8 cellular contexts compared by ENCODE assay signal in the genomic region with DNA sequence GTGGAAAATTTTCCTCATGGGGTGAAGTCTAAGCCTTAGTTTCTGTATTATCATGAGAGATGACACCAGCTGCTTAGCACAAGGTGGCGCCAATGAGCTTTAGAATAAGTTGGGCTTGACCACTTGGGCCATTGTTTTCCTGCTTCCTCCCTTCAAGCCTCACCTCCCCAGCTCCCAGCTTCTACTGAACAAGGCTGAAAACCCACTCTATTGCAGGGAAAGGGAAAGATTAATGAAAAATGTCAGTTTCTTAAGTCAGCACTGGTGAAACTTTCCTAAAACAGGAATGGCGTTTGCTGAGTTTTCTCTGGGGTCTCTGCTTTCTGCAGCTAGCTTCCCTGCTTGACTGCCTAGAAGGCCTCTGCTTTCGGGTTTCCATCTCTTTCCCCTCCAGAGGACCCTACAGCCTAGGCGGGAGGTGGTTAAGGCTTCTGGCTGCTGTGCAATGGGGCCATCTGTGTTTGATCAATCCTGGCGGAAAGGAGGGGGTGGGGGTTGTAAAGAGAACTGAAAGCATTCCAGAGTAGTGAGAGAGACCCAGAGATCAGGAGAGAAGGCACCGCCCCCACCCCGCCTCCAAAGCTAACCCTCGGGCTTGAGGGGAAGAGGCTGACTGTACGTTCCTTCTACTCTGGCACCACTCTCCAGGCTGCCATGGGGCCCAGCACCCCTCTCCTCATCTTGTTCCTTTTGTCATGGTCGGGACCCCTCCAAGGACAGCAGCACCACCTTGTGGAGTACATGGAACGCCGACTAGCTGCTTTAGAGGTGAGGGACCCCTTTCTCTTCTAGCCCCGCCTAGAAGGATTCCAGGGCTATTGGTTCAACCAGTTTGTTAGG. TPM values are rescaled to one million over a fixed set of nuclear protein-coding genes. Genes with fewer than 3 reads are reported as not detected.
A peak's percentile ranks its signal among the peaks of the same experiment; 100 is the strongest.
DNase-seq lines count a peak whose midpoint lies in the region; ATAC-seq, FAIRE-seq and TF ChIP-seq lines count a peak whose summit lies in the region.

A gene with protein sequence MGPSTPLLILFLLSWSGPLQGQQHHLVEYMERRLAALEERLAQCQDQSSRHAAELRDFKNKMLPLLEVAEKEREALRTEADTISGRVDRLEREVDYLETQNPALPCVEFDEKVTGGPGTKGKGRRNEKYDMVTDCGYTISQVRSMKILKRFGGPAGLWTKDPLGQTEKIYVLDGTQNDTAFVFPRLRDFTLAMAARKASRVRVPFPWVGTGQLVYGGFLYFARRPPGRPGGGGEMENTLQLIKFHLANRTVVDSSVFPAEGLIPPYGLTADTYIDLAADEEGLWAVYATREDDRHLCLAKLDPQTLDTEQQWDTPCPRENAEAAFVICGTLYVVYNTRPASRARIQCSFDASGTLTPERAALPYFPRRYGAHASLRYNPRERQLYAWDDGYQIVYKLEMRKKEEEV (plus strand): TSS at position 612 of the 840 bp plus-strand sequence. CDS start 43 bp downstream, at position 655.

- no peak within 1 kb of the TSS for H3K4me3 Mint-ChIP-seq in CD4-positive, alpha-beta T cell
- H3K4me3 Mint-ChIP-seq in activated CD4-positive, alpha-beta T cell treated with anti-CD3 and anti-CD28 coated beads for 36 hours: no peak within 1 kb of the TSS

- H2AK5ac ChIP-seq in H1 (ENCODE audit: low read depth, low read length): peak within 1 kb of the TSS; percentile 94; the same call in 1 of the 2 replicates

- H3K4me1 ChIP-seq in H1 (replicated peaks in 1 of 4; ENCODE audit: control insufficient read depth in 3 of 4, insufficient read depth in 4 of 4, low read length in 3 of 4) (peaks cover 14 to 51% (median 27%) of the 10 kb centered on the region in 4 experiments), lung (ENCODE audit: control insufficient read depth in 2 of 2, insufficient read depth in 2 of 2, low read length in 2 of 2) (peaks cover 0 to 18% of the 10 kb centered on the region in 2 donors)

- TF ChIP-seq POLR2A in H1 (IDR thresholded peaks at IDR 0.05; ENCODE audit: control extremely low read depth in 1 of 2, low read depth in 2 of 2, low read length in 2 of 2): peak in 1 of 2 experiments; percentile 50; a peak in 1 of 3 replicates

- peaks cover 2% of the 10 kb centered on the region; the same call in 1 of the 2 replicates for H3K23me2 ChIP-seq in H1 (ENCODE audit: low read depth, low read length)

- FAIRE-seq in H1 (lab: Jason Lieb, UNC): peak; percentile 55

- TF ChIP-seq CTCF in CD4-positive, alpha-beta T cell (IDR thresholded peaks at IDR 0.05): peak; percentile 51
- peak; percentile 74 to 82 (median 81) for TF ChIP-seq CTCF in H1 (IDR thresholded peaks at IDR 0.05; ENCODE audit: control extremely low read depth in 1 of 3, insufficient read depth in 1 of 3, low read depth in 1 of 3, low read length in 3 of 3)
- TF ChIP-seq CTCF in lung (IDR thresholded peaks at IDR 0.05; ENCODE audit: control extremely low read depth, extremely low read depth): peak; percentile 83

- no peak within 1 kb of the TSS for H3K27ac ChIP-seq in CD4-positive, alpha-beta T cell (ENCODE audit: low read depth, low read length)
- H3K27ac ChIP-seq in H1 (ENCODE audit: low read depth, low read length) (peak within 1 kb of the TSS; percentile 86), lung (ENCODE audit: low read depth in 1 of 2, low read length in 1 of 2) (peak within 1 kb of the TSS in 1 of 2 donors; percentile 59)

- H3K18ac ChIP-seq in H1 (ENCODE audit: extremely low read depth, low read length): peak within 1 kb of the TSS; percentile 92

- H3K9me3 Mint-ChIP-seq in CD4-positive, alpha-beta T cell: no peaks in the 10 kb centered on the region
- H3K9me3 Mint-ChIP-seq in activated CD4-positive, alpha-beta T cell treated with anti-CD3 and anti-CD28 coated beads for 36 hours (ENCODE audit: low read depth): no peaks in the 10 kb centered on the region

- peaks cover 0 to 15% of the 10 kb centered on the region in 2 experiments; a peak in 2 of 4 replicates for H3K79me2 ChIP-seq in H1 (ENCODE audit: control insufficient read depth in 1 of 2, insufficient read depth in 2 of 2, low read length in 2 of 2)

- CTCF ChIA-PET in CD4-positive, alpha-beta T cell (lab: Charles Lee): interaction anchor here (0.7 to 1.7 kb wide), 3 partner anchors 11 to 32 kb away, joined by 3 to 5 read pairs (median 5); no protein-coding TSS in a partner anchor
- CTCF ChIA-PET in activated CD4-positive, alpha-beta T cell treated with anti-CD3 and anti-CD28 coated beads for 36 hours (lab: Charles Lee): interaction anchor here (0.6 to 2.0 kb wide), 20 partner anchors 9 to 580 kb away, joined by 3 to 22 read pairs (median 4); partner anchors contain the start of gene AP4B1
- CTCF ChIA-PET in H1 (lab: Charles Lee; ENCODE audit: partially characterized antibody): interaction anchor here (0.6 to 4.0 kb wide), 59 partner anchors 8 to 1456 kb away, joined by 3 to 29 read pairs (median 4); partner anchors contain the start of gene SYT6

- no peaks in the 10 kb centered on the region for H3K9me3 ChIP-seq in CD4-positive, alpha-beta T cell (ENCODE audit: control insufficient read depth, low read length)
- H3K9me3 ChIP-seq in H1 (ENCODE audit: insufficient read depth in 2 of 2, low read depth in 1 of 2, low read length in 1 of 2) (no peaks in the 10 kb centered on the region), lung (ENCODE audit: control insufficient read depth in 2 of 2, insufficient read depth in 1 of 2, low read length in 1 of 2) (no peaks in the 10 kb centered on the region)

- intact Hi-C loops in CD4-positive, alpha-beta T cell (cut with DNase I, micrococcal nuclease): loop anchor here (1.0 to 5.0 kb wide), 6 partner anchors 142 to 692 kb away; partner anchors contain the start of gene DENND2C (in 1 of the 2)
- intact Hi-C loops in activated CD4-positive, alpha-beta T cell treated with anti-CD3 and anti-CD28 coated beads for 36 hours (cut with DNase I, micrococcal nuclease): loop anchor here (1.0 to 10.0 kb wide), 8 partner anchors 47 to 1086 kb away; partner anchors contain the start of genes HIPK1 (in 1 of the 2) and SYT6 (in 1 of the 2)

- peak within 1 kb of the TSS; percentile 12 for H3K56ac ChIP-seq in H1 (replicated peaks; ENCODE audit: insufficient read length, low read depth, low read length)

- H2BK15ac ChIP-seq in H1 (ENCODE audit: low read length): no peak within 1 kb of the TSS

- H3K79me1 ChIP-seq in H1 (ENCODE audit: low read depth, low read length): peaks cover 6% of the 10 kb centered on the region; the same call in 1 of the 2 replicates

- H3K23ac ChIP-seq in H1 (ENCODE audit: insufficient read length): no peak within 1 kb of the TSS

- POLR2A ChIA-PET in CD4-positive, alpha-beta T cell (lab: Charles Lee): interaction anchor here (1.3 to 1.5 kb wide), 2 partner anchors 49 to 75 kb away, joined by 3 to 6 read pairs; no protein-coding TSS in a partner anchor
- POLR2A ChIA-PET in activated CD4-positive, alpha-beta T cell treated with anti-CD3 and anti-CD28 coated beads for 36 hours (lab: Charles Lee): interaction anchor here (1.0 kb wide), 1 partner anchor 304 kb away, joined by 3 read pairs; no protein-coding TSS in a partner anchor
- POLR2A ChIA-PET in H1 (lab: Charles Lee; ENCODE audit: partially characterized antibody): interaction anchor here (0.6 to 1.7 kb wide), 8 partner anchors 9 to 367 kb away, joined by 3 to 5 read pairs (median 4); no protein-coding TSS in a partner anchor

- peak within 1 kb of the TSS; percentile 92 for H2BK20ac ChIP-seq in H1 (ENCODE audit: low read length)

- TF ChIP-seq RAD21 in H1 (IDR thresholded peaks at IDR 0.05 in 1 of 2, conservative IDR thresholded peaks at IDR 0.05 in 1 of 2; ENCODE audit: low read depth in 2 of 2, low read length in 2 of 2): peak; percentile 89 to 92

- H3K36me3 Mint-ChIP-seq in CD4-positive, alpha-beta T cell (ENCODE audit: low read depth): peaks cover 44% of the 10 kb centered on the region
- H3K36me3 Mint-ChIP-seq in activated CD4-positive, alpha-beta T cell treated with anti-CD3 and anti-CD28 coated beads for 36 hours (ENCODE audit: low read depth): peaks cover 12% of the 10 kb centered on the region

- TF ChIP-seq EP300 in H1 (IDR thresholded peaks at IDR 0.05; ENCODE audit: borderline replicate concordance in 1 of 2, low read depth in 2 of 2, low read length in 2 of 2): no peak

- H4K5ac ChIP-seq in H1 (ENCODE audit: insufficient read length, low read depth, low read length): peak within 1 kb of the TSS; percentile 32

- peak within 1 kb of the TSS; percentile 82 for H4K91ac ChIP-seq in H1 (replicated peaks; ENCODE audit: insufficient read length, low read length)

- H3K4me3 ChIP-seq in H7 (ENCODE audit: insufficient read depth, low read depth, low read length): peak within 1 kb of the TSS; percentile 33
- peak within 1 kb of the TSS; percentile 8 to 48 (median 20); a peak in 5 of 8 replicates for H3K4me3 ChIP-seq in H1 (ENCODE audit: extremely low read depth in 1 of 4, insufficient read depth in 2 of 4, low read depth in 3 of 4, low read length in 4 of 4)
- H3K4me3 ChIP-seq in lung: no peak within 1 kb of the TSS

- no peak within 1 kb of the TSS for H4K8ac ChIP-seq in H1 (ENCODE audit: extremely low read depth, insufficient read depth, low read length)

- WGBS in H1 (ENCODE audit: extremely low coverage in 1 of 2, insufficient coverage in 1 of 2, insufficient read length in 1 of 2, insufficient replicate concordance in 2 of 2, low coverage in 1 of 2, low lambda C conversion rate in 2 of 2, missing lambda C conversion rate in 1 of 2), 2 experiments: 2% methylated on average over 13 of the region's 13 CpGs; no CpG with 5 or more reads in 1 of the 2 experiments
- 24 to 28% methylated on average over 13 of the region's 13 CpGs for WGBS in lung, 2 donors

- H3K14ac ChIP-seq in H1 (ENCODE audit: insufficient read length): no peak within 1 kb of the TSS

- no peaks in the 10 kb centered on the region for H3K27me3 ChIP-seq in CD4-positive, alpha-beta T cell (ENCODE audit: control insufficient read depth, insufficient read depth, low read length)
- no peaks in the 10 kb centered on the region for H3K27me3 ChIP-seq in H7 (ENCODE audit: control insufficient read depth, insufficient read depth, low read length)
- H3K27me3 ChIP-seq in H1 (replicated peaks in 1 of 4; ENCODE audit: control insufficient read depth in 3 of 4, extremely low read depth in 1 of 4, insufficient read depth in 3 of 4, low read length in 3 of 4): no peaks in the 10 kb centered on the region; a peak in 1 of 7 replicates
- H3K27me3 ChIP-seq in lung (ENCODE audit: control insufficient read depth, insufficient read depth): no peaks in the 10 kb centered on the region

- no peak for ATAC-seq in CD4-positive, alpha-beta T cell (ENCODE audit: poor library complexity)
- ATAC-seq in activated CD4-positive, alpha-beta T cell treated with anti-CD3 and anti-CD28 coated beads for 36 hours: peak; percentile 51
- ATAC-seq in lung (ENCODE audit: insufficient read depth, low FRiP score) (peak; percentile 69), HG02588 (IDR thresholded peaks at IDR 0.05; ENCODE audit: unreplicated experiment) (no peak)

- peaks cover 46% of the 10 kb centered on the region for H3K4me1 Mint-ChIP-seq in CD4-positive, alpha-beta T cell (ENCODE audit: low read depth)
- peaks cover 42% of the 10 kb centered on the region for H3K4me1 Mint-ChIP-seq in activated CD4-positive, alpha-beta T cell treated with anti-CD3 and anti-CD28 coated beads for 36 hours

- peak within 1 kb of the TSS; percentile 66 for H3K27ac Mint-ChIP-seq in CD4-positive, alpha-beta T cell
- no peak within 1 kb of the TSS for H3K27ac Mint-ChIP-seq in activated CD4-positive, alpha-beta T cell treated with anti-CD3 and anti-CD28 coated beads for 36 hours

- H2AFZ ChIP-seq in H1 (ENCODE audit: low read length): no peak within 1 kb of the TSS

- peak within 1 kb of the TSS; percentile 53 to 69 for H3K4me2 ChIP-seq in H1 (ENCODE audit: insufficient read depth in 1 of 2, low read depth in 2 of 2, low read length in 2 of 2)

- H2BK5ac ChIP-seq in H1 (ENCODE audit: low read depth, low read length): peak within 1 kb of the TSS; percentile 87

- peak within 1 kb of the TSS; percentile 49 for H3K4ac ChIP-seq in H1 (replicated peaks; ENCODE audit: insufficient read length, low read depth, low read length)

- H4K20me1 ChIP-seq in H1 (replicated peaks in 1 of 2; ENCODE audit: control insufficient read depth in 1 of 2, insufficient read depth in 2 of 2, low read length in 2 of 2): no peaks in the 10 kb centered on the region

- peak within 1 kb of the TSS; percentile 76 for H2BK120ac ChIP-seq in H1 (replicated peaks; ENCODE audit: low read depth, low read length)

- H2BK12ac ChIP-seq in H1 (ENCODE audit: low read depth, low read length): peak within 1 kb of the TSS; percentile 70

- H3K9ac ChIP-seq in H1 (replicated peaks in 1 of 4; ENCODE audit: extremely low read depth in 1 of 4, low read depth in 3 of 4, low read length in 3 of 4): peak within 1 kb of the TSS in 3 of 4 experiments; percentile 4 to 63 (median 49); a peak in 5 of 7 replicates

- no peaks in the 10 kb centered on the region for H3K27me3 Mint-ChIP-seq in CD4-positive, alpha-beta T cell
- no peaks in the 10 kb centered on the region for H3K27me3 Mint-ChIP-seq in activated CD4-positive, alpha-beta T cell treated with anti-CD3 and anti-CD28 coated beads for 36 hours

- DNase-seq in CD4-positive, alpha-beta T cell: peak in 5 of 10 experiments; percentile 10 to 36 (median 22)
- DNase-seq in H7: peak; percentile 80
- DNase-seq in NCI-H2196 (lab: John Stamatoyannopoulos, UW; ENCODE audit: unreplicated experiment): peak; percentile 77
- peak; percentile 79 for DNase-seq in activated CD4-positive, alpha-beta T cell treated with anti-CD3 and anti-CD28 coated beads for 36 hours
- DNase-seq in H1 (ENCODE audit: low read depth in 1 of 2, low spot score in 2 of 2): peak; percentile 84 to 85
- peak; percentile 84 for DNase-seq in lung (ENCODE audit: low spot score)
- DNase-seq in stimulated activated CD4-positive, alpha-beta T cell treated with anti-CD3 and anti-CD28 coated beads, TNF-alpha, amount 100 ng/mL, for 24 hours (ENCODE audit: low read depth in 3 of 3): peak; percentile 9 to 46 (median 22)

- H3K36me3 ChIP-seq in H7 (replicated peaks; ENCODE audit: control insufficient read depth, insufficient read depth, low read length): peaks cover 9% of the 10 kb centered on the region
- H3K36me3 ChIP-seq in H1 (ENCODE audit: control insufficient read depth in 2 of 4, insufficient read depth in 4 of 4, low read length in 3 of 4): peaks cover 0 to 14% (median 2%) of the 10 kb centered on the region in 4 experiments; a peak in 3 of 8 replicates
- no peaks in the 10 kb centered on the region for H3K36me3 ChIP-seq in lung (ENCODE audit: control insufficient read depth in 2 of 2, insufficient read depth in 2 of 2, low read length in 2 of 2)

RNA-seq across cellular contexts. Expression of the gene that starts here (rescaled TPM):
- under 1 TPM; 0.30 to 0.31 TPM for total RNA-seq in CD4-positive, alpha-beta T cell
- total RNA-seq in H7 (2014; rRNA removed; shearing (Covaris generic)): 226 and 276 TPM in 2 replicates
- under 1 TPM in 1 of 2 experiments, not detected in 1; 0.11 TPM for total RNA-seq in activated CD4-positive, alpha-beta T cell treated with anti-CD3 and anti-CD28 coated beads for 36 hours
- total RNA-seq in H1 (2021; fragmentation: NEBNext Ultra II Directional; extraction: Animal tissue kit (Norgen Biotek cat#: 25700)): 55.3 and 56.0 TPM in 2 replicates
- polyA plus RNA-seq in H1 (2011; rRNA removed) (72.1 and 72.3 TPM in 2 replicates), lung (10 to 100 TPM in 1 of 2 donors, 1 to 10 TPM in 1; 9.7 to 11.6 TPM)
- polyA plus RNA-seq in H1 (2011; cell fraction: cytosol; rRNA removed): 59.2 TPM
- 50.6 TPM for polyA plus RNA-seq in H1 (2011; cell fraction: nucleus; rRNA removed)
- 79.9 to 91.4 TPM (median 85.9 TPM) in 4 replicates for polyA plus RNA-seq in H1 (2012, experiment 1 of 2)
- polyA plus RNA-seq in H1 (2012, experiment 2 of 2): 108 TPM
- polyA plus RNA-seq in H1 (2013, experiment 1 of 2): 129 TPM
- polyA plus RNA-seq in H1 (2013, experiment 2 of 2): 127 TPM
- polyA minus RNA-seq in H1 (2011; rRNA and poly(A)+ RNA removed): 44.8 and 47.2 TPM in 2 replicates
- 24.4 TPM for polyA minus RNA-seq in H1 (2011; cell fraction: cytosol; rRNA and poly(A)+ RNA removed)
- 13.5 TPM for polyA minus RNA-seq in H1 (2011; cell fraction: nucleus; rRNA and poly(A)+ RNA removed)
- 100 to 1,000 TPM in 1 of 2 donors, 10 to 100 TPM in 1; 27.4 to 108 TPM for total RNA-seq in lung

Comparison
In these comparisons a context has a peak if more than half of its experiments do, and no peak if none do; other contexts are left out.
1. RNA of the gene that starts here (total RNA-seq): 226 to 276 TPM in H7, 27.4 to 108 TPM in lung and 55.3 to 56.0 TPM in H1; 0.30 to 0.31 TPM in CD4-positive, alpha-beta T cell and 0.11 TPM in activated CD4-positive, alpha-beta T cell treated with anti-CD3 and anti-CD28 coated beads for 36 hours; every median in the first group is over 10 times any median in the second.
2. Peak in DNase-seq and ATAC-seq in activated CD4-positive, alpha-beta T cell treated with anti-CD3 and anti-CD28 coated beads for 36 hours; RNA of the gene not detected or under 1 TPM.
3. Peak in every context shown above with its lines, with median percentiles within 50 percentile points of each other: CTCF ChIP-seq.